Comparison of ENCODE assay signal across 11 cellular contexts in genomic region chr1:58929667-58930325, GRCh38.
DNase-seq lines count a peak whose midpoint lies in the region; ATAC-seq, FAIRE-seq and TF ChIP-seq lines count a peak whose summit lies in the region.
"Had no signal": no experiment of that assay in that cellular context is flagged by ENCODE, and none has a peak within 500 bp of the region (broad histone marks: within the 10 kb centered on the region; RNA-seq: fewer than 3 reads in every experiment).

No MANE protein-coding gene starts in this region.

- peak overlapping the region in 1 of 3 donors; percentile 33 for H3K27ac Mint-ChIP-seq in CD4-positive, CD25-positive, alpha-beta regulatory T cell
- peak overlapping the region; percentile 53 to 62 for H3K27ac Mint-ChIP-seq in activated naive CD4-positive, alpha-beta T cell treated with anti-CD3 and anti-CD28 coated beads, Interleukin-2, amount 50 U/mL, for 72 hours

- peaks cover 23% of the 10 kb centered on the region for H3K4me1 ChIP-seq in CD4-positive, CD25-positive, alpha-beta regulatory T cell (ENCODE audit: control insufficient read depth, insufficient read depth, low read length, poor library complexity, severe bottlenecking)
- peaks cover 18% of the 10 kb centered on the region for H3K4me1 ChIP-seq in parathyroid adenoma
- H3K4me1 ChIP-seq in prostate gland (replicated peaks) = peaks cover 10% of the 10 kb centered on the region

- peaks cover 0 to 1% (median 0%) of the 10 kb centered on the region in 7 donors for H3K9me3 Mint-ChIP-seq in CD4-positive, CD25-positive, alpha-beta regulatory T cell
- peaks cover 0 to 4% of the 10 kb centered on the region in 2 donors for H3K9me3 Mint-ChIP-seq in activated naive CD4-positive, alpha-beta T cell treated with anti-CD3 and anti-CD28 coated beads, Interleukin-2, amount 50 U/mL, for 72 hours

- peak overlapping the region; percentile 69 for H2AFZ ChIP-seq in parathyroid adenoma

- H3K27ac ChIP-seq in CD4-positive, CD25-positive, alpha-beta regulatory T cell (ENCODE audit: insufficient read depth, low read length, poor library complexity, severe bottlenecking) = no peak overlapping the region
- H3K27ac ChIP-seq in parathyroid adenoma (no peak overlapping the region), prostate gland (no peak overlapping the region)
- H3K27ac ChIP-seq: KMS-11, ovary had no signal

- TF ChIP-seq POLR2A in prostate gland (IDR thresholded peaks at IDR 0.05) (no peak), GM12891 (IDR thresholded peaks at IDR 0.05; ENCODE audit: low read depth, low read length) (no peak)

- TF ChIP-seq CTCF in parathyroid adenoma (IDR thresholded peaks at IDR 0.05) = no peak
- TF ChIP-seq CTCF in prostate gland (IDR thresholded peaks at IDR 0.05) = no peak

- H3K4me3 Mint-ChIP-seq in CD4-positive, CD25-positive, alpha-beta regulatory T cell = peak overlapping the region in 2 of 4 donors; percentile 42 to 56

- peak; percentile 82 to 84 for ATAC-seq in CD4-positive, CD25-positive, alpha-beta regulatory T cell (ENCODE audit: low read depth in 2 of 2)
- peak; percentile 49 to 72 for ATAC-seq in activated naive CD4-positive, alpha-beta T cell treated with anti-CD3 and anti-CD28 coated beads, Interleukin-2, amount 50 U/mL, for 72 hours
- no peak for ATAC-seq in Right ventricle myocardium superior (ENCODE audit: poor library complexity)
- ATAC-seq: GM12878 had no signal

- intact Hi-C loops in prostate gland (cut with DNase I) = no loop called here
- intact Hi-C loops in Right ventricle myocardium superior (cut with DNase I) = no loop called here

- H3K79me2 ChIP-seq in parathyroid adenoma = no peaks in the 10 kb centered on the region

- peak in 2 of 3 donors; percentile 23 to 78 for DNase-seq in CD4-positive, CD25-positive, alpha-beta regulatory T cell
- DNase-seq in activated CD4-positive, CD25-positive, alpha-beta regulatory T cell treated with anti-CD3 and anti-CD28 coated beads, Interleukin-2, amount 50 U/mL, for 16 hours (ENCODE audit: low read depth, low spot score) = peak; percentile 14
- peak in 1 of 2 donors; percentile 42 for DNase-seq in activated naive CD4-positive, alpha-beta T cell treated with anti-CD3 and anti-CD28 coated beads, Interleukin-2, amount 50 U/mL, for 72 hours (ENCODE audit: low spot score in 2 of 2)
- DNase-seq in prostate gland (ENCODE audit: low spot score) (no peak), GM12891 (ENCODE audit: insufficient read length, low spot score) (no peak), NCI-H146 treated with DMSO at 0.1 percent for 48 hours (lab: John Stamatoyannopoulos, UW; ENCODE audit: unreplicated experiment) (no peak), Right ventricle myocardium superior (no peak)
- DNase-seq: ovary had no signal

- FAIRE-seq in GM12891 (lab: Jason Lieb, UNC) = no peak
- FAIRE-seq: GM12878 had no signal

- no peak overlapping the region for H3K9ac ChIP-seq in parathyroid adenoma
- H3K9ac ChIP-seq: KMS-11 had no signal

- H3K27me3 Mint-ChIP-seq in CD4-positive, CD25-positive, alpha-beta regulatory T cell = peaks cover 4% of the 10 kb centered on the region

- H3K27me3 ChIP-seq in CD4-positive, CD25-positive, alpha-beta regulatory T cell (ENCODE audit: control insufficient read depth, insufficient read depth, low read length) = no peaks in the 10 kb centered on the region
- H3K27me3 ChIP-seq in parathyroid adenoma (ENCODE audit: control insufficient read depth, insufficient read depth, low read length) (no peaks in the 10 kb centered on the region), prostate gland (replicated peaks; ENCODE audit: insufficient read depth) (no peaks in the 10 kb centered on the region)
- H3K27me3 ChIP-seq: ovary had no signal

- no peaks in the 10 kb centered on the region for H3K9me3 ChIP-seq in CD4-positive, CD25-positive, alpha-beta regulatory T cell (ENCODE audit: control insufficient read depth in 2 of 2, low read length in 2 of 2)
- no peaks in the 10 kb centered on the region for H3K9me3 ChIP-seq in parathyroid adenoma (ENCODE audit: control insufficient read depth, low read length)
- no peaks in the 10 kb centered on the region for H3K9me3 ChIP-seq in prostate gland
- H3K9me3 ChIP-seq: ovary had no signal

- H3K4me2 ChIP-seq in parathyroid adenoma (ENCODE audit: low read length) = peak overlapping the region; percentile 27
- H3K4me2 ChIP-seq: KMS-11 had no signal

- WGBS in prostate gland = 95% methylated on average over 11 of the region's 11 CpGs

- no peak overlapping the region for H3K4me3 ChIP-seq in CD4-positive, CD25-positive, alpha-beta regulatory T cell (ENCODE audit: low read depth, low read length)
- H3K4me3 ChIP-seq in parathyroid adenoma (ENCODE audit: low read depth, low read length) = no peak overlapping the region
- H3K4me3 ChIP-seq in prostate gland = no peak overlapping the region
- H3K4me3 ChIP-seq: GM12878, ovary had no signal

- H3K36me3 Mint-ChIP-seq in CD4-positive, CD25-positive, alpha-beta regulatory T cell = no peaks in the 10 kb centered on the region
- H3K36me3 Mint-ChIP-seq in activated naive CD4-positive, alpha-beta T cell treated with anti-CD3 and anti-CD28 coated beads, Interleukin-2, amount 50 U/mL, for 72 hours = no peaks in the 10 kb centered on the region

- H3K36me3 ChIP-seq in CD4-positive, CD25-positive, alpha-beta regulatory T cell (ENCODE audit: control insufficient read depth, insufficient read depth, low read length) = no peaks in the 10 kb centered on the region
- no peaks in the 10 kb centered on the region for H3K36me3 ChIP-seq in parathyroid adenoma (ENCODE audit: control insufficient read depth, insufficient read depth, low read length)
- H3K36me3 ChIP-seq in prostate gland = no peaks in the 10 kb centered on the region
- H3K36me3 ChIP-seq: ovary had no signal

- peaks cover 18 to 41% (median 23%) of the 10 kb centered on the region in 4 donors for H3K4me1 Mint-ChIP-seq in CD4-positive, CD25-positive, alpha-beta regulatory T cell

TF ChIP-seq in GM12891, 5 proteins besides CTCF, POLR2A, EP300 and RAD21:
- no peak for TF ChIP-seq POU2F2 (IDR thresholded peaks at IDR 0.05; ENCODE audit: low read depth, low read length)
- TF ChIP-seq POLR2AphosphoS5 (IDR thresholded peaks at IDR 0.05; ENCODE audit: low read depth, low read length) = no peak
- TF ChIP-seq TAF1 (IDR thresholded peaks at IDR 0.05; ENCODE audit: low read depth, low read length) = no peak
- TF ChIP-seq SPI1 (IDR thresholded peaks at IDR 0.05; ENCODE audit: low read depth, low read length) = no peak
- no peak for TF ChIP-seq PAX5 (IDR thresholded peaks at IDR 0.05; ENCODE audit: insufficient read depth, low read length, severe bottlenecking)

Comparison
In these comparisons a context has a peak if more than half of its experiments do, and no peak if none do; other contexts are left out.
1. DNase-seq: peak in CD4-positive, CD25-positive, alpha-beta regulatory T cell (2 of 3) and activated CD4-positive, CD25-positive, alpha-beta regulatory T cell treated with anti-CD3 and anti-CD28 coated beads, Interleukin-2, amount 50 U/mL, for 16 hours (single experiment); none in prostate gland (single experiment), GM12891 (single experiment), NCI-H146 treated with DMSO at 0.1 percent for 48 hours (single experiment) and Right ventricle myocardium superior (single experiment).